8 cellular contexts compared by ENCODE assay signal in the genomic region with DNA sequence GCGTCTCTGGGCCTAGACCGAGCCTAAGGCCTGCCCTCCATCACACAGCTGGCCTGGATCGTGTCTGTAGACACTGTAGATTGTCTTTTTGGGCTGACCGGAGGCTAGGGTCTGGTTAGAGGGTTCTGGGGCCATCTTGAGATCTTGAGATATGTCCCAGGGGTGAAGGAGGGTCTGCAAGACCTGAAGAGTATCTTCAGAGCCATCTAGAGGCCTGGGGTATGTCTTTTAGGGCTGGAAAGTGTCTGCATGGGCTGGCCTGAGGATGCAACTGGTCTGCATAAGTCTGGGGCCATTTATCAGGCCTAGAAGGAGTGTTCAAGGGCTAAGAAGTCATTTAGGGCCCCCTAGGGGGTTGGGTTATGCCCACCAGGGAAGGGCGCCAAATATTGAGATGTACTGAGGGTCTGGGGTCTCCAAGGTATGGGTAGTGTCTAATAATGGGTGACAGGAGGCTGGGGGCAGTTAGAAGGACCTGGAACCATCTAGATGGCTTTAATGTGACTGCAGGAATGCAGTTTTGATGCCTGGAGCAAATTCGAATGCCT. TPM values are rescaled to one million over a fixed set of nuclear protein-coding genes. Genes with fewer than 3 reads are reported as not detected.
A peak's percentile ranks its signal among the peaks of the same experiment; 100 is the strongest.
DNase-seq lines count a peak whose midpoint lies in the region; ATAC-seq and TF ChIP-seq lines count a peak whose summit lies in the region.

No MANE protein-coding gene starts in this region.

- H3K9me3 ChIP-seq in tibial artery: no peaks in the 10 kb centered on the region

- peaks cover 5 to 47% (median 33%) of the 10 kb centered on the region in 4 donors for H3K4me1 ChIP-seq in tibial artery

- H3K27me3 Mint-ChIP-seq in activated CD8-positive, alpha-beta memory T cell treated with anti-CD3 and anti-CD28 coated beads, Interleukin-2, amount 10 ng/mL, durations not matched to agents 7 days and 5 days: peaks cover 6% of the 10 kb centered on the region
- H3K27me3 Mint-ChIP-seq in activated naive CD8-positive, alpha-beta T cell treated with anti-CD3 and anti-CD28 coated beads, Interleukin-2, amount 10 ng/mL, durations not matched to agents 7 days and 5 days: peaks cover 16% of the 10 kb centered on the region

- ATAC-seq in activated CD8-positive, alpha-beta memory T cell treated with anti-CD3 and anti-CD28 coated beads, Interleukin-2, amount 10 ng/mL, durations not matched to agents 7 days and 5 days: no peak
- ATAC-seq in activated naive CD8-positive, alpha-beta T cell treated with anti-CD3 and anti-CD28 coated beads, Interleukin-2, amount 10 ng/mL, durations not matched to agents 7 days and 5 days (ENCODE audit: low read depth): no peak
- ATAC-seq in HG03045 (IDR thresholded peaks at IDR 0.05; ENCODE audit: unreplicated experiment) (no peak), HG03354 (IDR thresholded peaks at IDR 0.05; ENCODE audit: poor library complexity, severe bottlenecking, unreplicated experiment) (no peak)

- H3K4me1 Mint-ChIP-seq in activated CD8-positive, alpha-beta memory T cell treated with anti-CD3 and anti-CD28 coated beads, Interleukin-2, amount 10 ng/mL, durations not matched to agents 7 days and 5 days: peaks cover 44% of the 10 kb centered on the region
- H3K4me1 Mint-ChIP-seq in activated naive CD8-positive, alpha-beta T cell treated with anti-CD3 and anti-CD28 coated beads, Interleukin-2, amount 10 ng/mL, durations not matched to agents 7 days and 5 days: peaks cover 45% of the 10 kb centered on the region

- no peak for DNase-seq in activated CD8-positive, alpha-beta memory T cell treated with anti-CD3 and anti-CD28 coated beads, Interleukin-2, amount 10 ng/mL, durations not matched to agents 7 days and 5 days
- DNase-seq in activated CD8-positive, alpha-beta memory T cell treated with anti-CD3 and anti-CD28 coated beads for 24 hours: no peak
- DNase-seq in activated naive CD8-positive, alpha-beta T cell treated with anti-CD3 and anti-CD28 coated beads, Interleukin-2, amount 10 ng/mL, durations not matched to agents 7 days and 5 days: no peak
- peak; percentile 44 for DNase-seq in left kidney (ENCODE audit: low read depth, low spot score)
- DNase-seq in tibial artery: no peak
- no peak for DNase-seq in cerebellar nuclear complex (lab: John Stamatoyannopoulos, UW)

- peak overlapping the region; percentile 92 to 99 for H3K4me3 ChIP-seq in tibial artery

- peak overlapping the region; percentile 93 for H3K4me3 Mint-ChIP-seq in activated CD8-positive, alpha-beta memory T cell treated with anti-CD3 and anti-CD28 coated beads, Interleukin-2, amount 10 ng/mL, durations not matched to agents 7 days and 5 days
- H3K4me3 Mint-ChIP-seq in activated naive CD8-positive, alpha-beta T cell treated with anti-CD3 and anti-CD28 coated beads, Interleukin-2, amount 10 ng/mL, durations not matched to agents 7 days and 5 days: peak overlapping the region; percentile 94

- CTCF ChIA-PET in activated CD8-positive, alpha-beta memory T cell treated with anti-CD3 and anti-CD28 coated beads, Interleukin-2, amount 10 ng/mL, durations not matched to agents 7 days and 5 days (lab: Charles Lee): interaction anchor here (0.7 to 4.9 kb wide), 11 partner anchors 13 to 153 kb away, joined by 3 to 54 read pairs (median 5); a partner anchor contains a TSS

- H3K36me3 ChIP-seq in tibial artery: peaks cover 12 to 29% (median 22%) of the 10 kb centered on the region in 3 donors

- TF ChIP-seq CTCF in tibial artery (IDR thresholded peaks at IDR 0.05): no peak

- no peaks in the 10 kb centered on the region for H3K27me3 ChIP-seq in tibial artery

- H3K27ac ChIP-seq in tibial artery: peak overlapping the region; percentile 95

- peaks cover 7% of the 10 kb centered on the region for H3K36me3 Mint-ChIP-seq in activated CD8-positive, alpha-beta memory T cell treated with anti-CD3 and anti-CD28 coated beads, Interleukin-2, amount 10 ng/mL, durations not matched to agents 7 days and 5 days
- peaks cover 6% of the 10 kb centered on the region for H3K36me3 Mint-ChIP-seq in activated naive CD8-positive, alpha-beta T cell treated with anti-CD3 and anti-CD28 coated beads, Interleukin-2, amount 10 ng/mL, durations not matched to agents 7 days and 5 days

- no peaks in the 10 kb centered on the region for H3K9me3 Mint-ChIP-seq in activated CD8-positive, alpha-beta memory T cell treated with anti-CD3 and anti-CD28 coated beads, Interleukin-2, amount 10 ng/mL, durations not matched to agents 7 days and 5 days (ENCODE audit: low read depth)
- H3K9me3 Mint-ChIP-seq in activated naive CD8-positive, alpha-beta T cell treated with anti-CD3 and anti-CD28 coated beads, Interleukin-2, amount 10 ng/mL, durations not matched to agents 7 days and 5 days: no peaks in the 10 kb centered on the region

- POLR2A ChIA-PET in activated naive CD8-positive, alpha-beta T cell treated with anti-CD3 and anti-CD28 coated beads, Interleukin-2, amount 10 ng/mL, durations not matched to agents 7 days and 5 days (lab: Charles Lee): interaction anchor here (0.5 to 6.5 kb wide), 11 partner anchors 11 to 383 kb away, joined by 3 to 68 read pairs (median 4); a partner anchor contains a TSS

- H3K27ac Mint-ChIP-seq in activated CD8-positive, alpha-beta memory T cell treated with anti-CD3 and anti-CD28 coated beads, Interleukin-2, amount 10 ng/mL, durations not matched to agents 7 days and 5 days: peak overlapping the region; percentile 99
- H3K27ac Mint-ChIP-seq in activated naive CD8-positive, alpha-beta T cell treated with anti-CD3 and anti-CD28 coated beads, Interleukin-2, amount 10 ng/mL, durations not matched to agents 7 days and 5 days: peak overlapping the region; percentile 95

- intact Hi-C loops in tibial artery (cut with DNase I; ENCODE audit: low total_unique reads): no loop called here

RNA-seq across cellular contexts. Expression of a gene that starts 0.6 kb away (rescaled TPM):
- total RNA-seq in activated CD8-positive, alpha-beta memory T cell treated with anti-CD3 and anti-CD28 coated beads, Interleukin-2, amount 10 ng/mL, durations not matched to agents 7 days and 5 days: 10 to 100 TPM; 78.8 to 79.3 TPM
- 10 to 100 TPM; 64.7 to 66.9 TPM for total RNA-seq in activated naive CD8-positive, alpha-beta T cell treated with anti-CD3 and anti-CD28 coated beads, Interleukin-2, amount 10 ng/mL, durations not matched to agents 7 days and 5 days

RNA-seq across cellular contexts. Expression of a gene that starts 2.6 kb away (rescaled TPM):
- total RNA-seq in activated CD8-positive, alpha-beta memory T cell treated with anti-CD3 and anti-CD28 coated beads, Interleukin-2, amount 10 ng/mL, durations not matched to agents 7 days and 5 days: 1 to 10 TPM; 6.6 to 9.6 TPM
- total RNA-seq in activated naive CD8-positive, alpha-beta T cell treated with anti-CD3 and anti-CD28 coated beads, Interleukin-2, amount 10 ng/mL, durations not matched to agents 7 days and 5 days: 10 to 100 TPM; 12.3 to 14.9 TPM

RNA-seq across cellular contexts. Expression of a gene that starts 23.1 kb away (rescaled TPM):
- total RNA-seq in activated CD8-positive, alpha-beta memory T cell treated with anti-CD3 and anti-CD28 coated beads, Interleukin-2, amount 10 ng/mL, durations not matched to agents 7 days and 5 days: 100 to 1,000 TPM; 159 to 170 TPM
- total RNA-seq in activated naive CD8-positive, alpha-beta T cell treated with anti-CD3 and anti-CD28 coated beads, Interleukin-2, amount 10 ng/mL, durations not matched to agents 7 days and 5 days: 100 to 1,000 TPM; 198 to 205 TPM

RNA-seq across cellular contexts. Expression of a gene that starts 23.2 kb away (rescaled TPM):
- 10 to 100 TPM; 90.6 to 94.5 TPM for total RNA-seq in activated CD8-positive, alpha-beta memory T cell treated with anti-CD3 and anti-CD28 coated beads, Interleukin-2, amount 10 ng/mL, durations not matched to agents 7 days and 5 days
- total RNA-seq in activated naive CD8-positive, alpha-beta T cell treated with anti-CD3 and anti-CD28 coated beads, Interleukin-2, amount 10 ng/mL, durations not matched to agents 7 days and 5 days: 10 to 100 TPM; 63.4 to 71.3 TPM

RNA-seq across cellular contexts. Expression of a gene that starts 34.5 kb away (rescaled TPM):
- 100 to 1,000 TPM; 145 to 257 TPM for total RNA-seq in activated CD8-positive, alpha-beta memory T cell treated with anti-CD3 and anti-CD28 coated beads, Interleukin-2, amount 10 ng/mL, durations not matched to agents 7 days and 5 days
- 100 to 1,000 TPM; 118 to 123 TPM for total RNA-seq in activated naive CD8-positive, alpha-beta T cell treated with anti-CD3 and anti-CD28 coated beads, Interleukin-2, amount 10 ng/mL, durations not matched to agents 7 days and 5 days
